ENCODE assay signal across 18 cellular contexts in genomic region chr22:39016592-39016991, GRCh38. TPM values are rescaled to one million over a fixed set of nuclear protein-coding genes. Genes with fewer than 3 reads are reported as not detected.
A peak's percentile ranks its signal among the peaks of the same experiment; 100 is the strongest.
DNase-seq lines count a peak whose midpoint lies in the region; ATAC-seq and TF ChIP-seq lines count a peak whose summit lies in the region.
"Had no signal": no experiment of that assay in that cellular context is flagged by ENCODE, and none has a peak within 500 bp of the region (broad histone marks: within the 10 kb centered on the region; RNA-seq: fewer than 3 reads in every experiment).

No MANE protein-coding gene starts in this region.

- H3K18ac ChIP-seq in H9 (ENCODE audit: insufficient read length, low read depth, low read length), result no peak overlapping the region

- H2BK5ac ChIP-seq in H9 (ENCODE audit: insufficient read length, low read length), result no peak overlapping the region

- peaks cover 5 to 69% (median 20%) of the 10 kb centered on the region in 4 donors for H3K4me1 Mint-ChIP-seq in CD4-positive, CD25-positive, alpha-beta regulatory T cell
- peaks cover 59 to 73% of the 10 kb centered on the region in 2 experiments for H3K4me1 Mint-ChIP-seq in H9
- peaks cover 37% of the 10 kb centered on the region for H3K4me1 Mint-ChIP-seq in activated T-helper 1 cell treated with anti-CD3 and anti-CD28 coated beads, Interleukin-12 subunit alpha, Interleukin-12 subunit beta, Interleukin-2, Interleukin-4 antibody, amounts not matched to agents 30 ng/mL and 10 ng/mL and 1 ng/mL, durations not matched to agents 14 hours and 24 hours and 36 hours (ENCODE audit: low read depth)
- H3K4me1 Mint-ChIP-seq in naive thymus-derived CD8-positive, alpha-beta T cell, result peaks cover 22 to 64% (median 57%) of the 10 kb centered on the region in 4 donors

- H3K27me3 Mint-ChIP-seq in CD4-positive, CD25-positive, alpha-beta regulatory T cell, result no peaks in the 10 kb centered on the region
- no peaks in the 10 kb centered on the region; the same call in 1 of the 2 replicates for H3K27me3 Mint-ChIP-seq in H9 (ENCODE audit: low read depth)
- H3K27me3 Mint-ChIP-seq in activated T-helper 1 cell treated with anti-CD3 and anti-CD28 coated beads, Interleukin-12 subunit alpha, Interleukin-12 subunit beta, Interleukin-2, Interleukin-4 antibody, amounts not matched to agents 30 ng/mL and 10 ng/mL and 1 ng/mL, durations not matched to agents 14 hours and 24 hours and 36 hours (ENCODE audit: insufficient read depth), result peaks cover 2% of the 10 kb centered on the region
- no peaks in the 10 kb centered on the region for H3K27me3 Mint-ChIP-seq in naive thymus-derived CD8-positive, alpha-beta T cell

- no peak overlapping the region for H4K5ac ChIP-seq in H9 (ENCODE audit: insufficient read length, low read depth, low read length)

- H3K27ac ChIP-seq in CD4-positive, CD25-positive, alpha-beta regulatory T cell (ENCODE audit: insufficient read depth, low read length, poor library complexity, severe bottlenecking), result no peak overlapping the region
- H3K27ac ChIP-seq in H9 (ENCODE audit: insufficient read length, low read depth, low read length), result no peak overlapping the region
- H3K27ac ChIP-seq: HL-60, left lung had no signal

- H2BK12ac ChIP-seq in H9 (ENCODE audit: insufficient read length, low read depth, low read length), result peak overlapping the region; percentile 57

- H3K14ac ChIP-seq in H9 (ENCODE audit: insufficient read depth, low read length), result no peak overlapping the region

- H2BK20ac ChIP-seq in H9 (ENCODE audit: low read depth, low read length, poor library complexity, severe bottlenecking), result no peak overlapping the region

- peaks cover 3% of the 10 kb centered on the region; the same call in 1 of the 2 replicates for H3K79me2 ChIP-seq in H9 (ENCODE audit: insufficient read depth, low read length)

- H3K4me3 Mint-ChIP-seq in CD4-positive, CD25-positive, alpha-beta regulatory T cell, result peak overlapping the region; percentile 61 to 97 (median 82)
- H3K4me3 Mint-ChIP-seq in H9, result peak overlapping the region in 1 of 2 experiments; percentile 17; a peak in 1 of 5 replicates
- peak overlapping the region; percentile 51 for H3K4me3 Mint-ChIP-seq in activated T-helper 1 cell treated with anti-CD3 and anti-CD28 coated beads, Interleukin-12 subunit alpha, Interleukin-12 subunit beta, Interleukin-2, Interleukin-4 antibody, amounts not matched to agents 30 ng/mL and 10 ng/mL and 1 ng/mL, durations not matched to agents 14 hours and 24 hours and 36 hours
- peak overlapping the region in 7 of 10 donors; percentile 26 to 74 (median 47) for H3K4me3 Mint-ChIP-seq in naive thymus-derived CD8-positive, alpha-beta T cell

- H4K20me1 ChIP-seq in H9 (ENCODE audit: control insufficient read depth, insufficient read depth, insufficient read length), result no peaks in the 10 kb centered on the region

- H4K91ac ChIP-seq in H9 (ENCODE audit: insufficient read length, low read depth, low read length), result no peak overlapping the region

- TF ChIP-seq CTCF in H9 (conservative IDR thresholded peaks at IDR 0.05), result no peak

- intact Hi-C loops in activated T-helper 1 cell treated with anti-CD3 and anti-CD28 coated beads, Interleukin-12 subunit alpha, Interleukin-12 subunit beta, Interleukin-2, Interleukin-4 antibody, amounts not matched to agents 30 ng/mL and 10 ng/mL and 1 ng/mL, durations not matched to agents 14 hours and 24 hours and 36 hours (cut with micrococcal nuclease), result no loop called here

- H3K4me2 ChIP-seq in H9 (ENCODE audit: insufficient read depth, insufficient read length, low read length), result no peak overlapping the region

- POLR2A ChIA-PET in naive thymus-derived CD8-positive, alpha-beta T cell (lab: Charles Lee), result interaction anchor here (0.7 kb wide), 1 partner anchor 79 kb away, joined by 3 read pairs; no protein-coding TSS in a partner anchor

- H3T11ph ChIP-seq in H9 (ENCODE audit: low read length), result no peak overlapping the region

- no peaks in the 10 kb centered on the region for H3K27me3 ChIP-seq in CD4-positive, CD25-positive, alpha-beta regulatory T cell (ENCODE audit: control insufficient read depth, insufficient read depth, low read length)
- no peaks in the 10 kb centered on the region for H3K27me3 ChIP-seq in H9 (ENCODE audit: insufficient read depth, low read length)
- H3K27me3 ChIP-seq: left lung had no signal

- H3K36me3 ChIP-seq in CD4-positive, CD25-positive, alpha-beta regulatory T cell (ENCODE audit: control insufficient read depth, insufficient read depth, low read length), result no peaks in the 10 kb centered on the region

- H3K23me2 ChIP-seq in H9 (ENCODE audit: insufficient read length, low read depth, low read length, poor library complexity, severe bottlenecking), result peaks cover 13% of the 10 kb centered on the region

- H3K36me3 Mint-ChIP-seq in CD4-positive, CD25-positive, alpha-beta regulatory T cell, result peaks cover 12% of the 10 kb centered on the region
- H3K36me3 Mint-ChIP-seq in H9 (ENCODE audit: insufficient read depth in 1 of 3, low read depth in 3 of 3), result peaks cover 4 to 13% (median 9%) of the 10 kb centered on the region in 3 experiments; a peak in 4 of 7 replicates
- peaks cover 15% of the 10 kb centered on the region for H3K36me3 Mint-ChIP-seq in activated T-helper 1 cell treated with anti-CD3 and anti-CD28 coated beads, Interleukin-12 subunit alpha, Interleukin-12 subunit beta, Interleukin-2, Interleukin-4 antibody, amounts not matched to agents 30 ng/mL and 10 ng/mL and 1 ng/mL, durations not matched to agents 14 hours and 24 hours and 36 hours (ENCODE audit: low read depth)
- peaks cover 0 to 16% (median 0%) of the 10 kb centered on the region in 3 donors for H3K36me3 Mint-ChIP-seq in naive thymus-derived CD8-positive, alpha-beta T cell

- WGBS in H9 (ENCODE audit: extremely low coverage, insufficient read length, low lambda C conversion rate), result no CpG with 5 or more reads among the region's 13 CpGs

- no peak overlapping the region for H2AFZ ChIP-seq in H9 (ENCODE audit: low read length)

- ATAC-seq in CD4-positive, CD25-positive, alpha-beta regulatory T cell (ENCODE audit: low read depth in 2 of 2), result no peak
- no peak for ATAC-seq in naive thymus-derived CD8-positive, alpha-beta T cell
- ATAC-seq: activated CD4-positive, CD25-positive, alpha-beta regulatory T cell treated with anti-CD3 and anti-CD28 coated beads, Interleukin-2, amount 50 U/mL, for 24 hours; esophagus mucosa; HCT116; left lung had no signal

- no peak overlapping the region for H2AK5ac ChIP-seq in H9 (ENCODE audit: insufficient read length, low read length)

- H3K9me3 Mint-ChIP-seq in CD4-positive, CD25-positive, alpha-beta regulatory T cell, result no peaks in the 10 kb centered on the region
- peaks cover 0 to 3% of the 10 kb centered on the region in 2 experiments; a peak in 2 of 5 replicates for H3K9me3 Mint-ChIP-seq in H9
- H3K9me3 Mint-ChIP-seq in activated T-helper 1 cell treated with anti-CD3 and anti-CD28 coated beads, Interleukin-12 subunit alpha, Interleukin-12 subunit beta, Interleukin-2, Interleukin-4 antibody, amounts not matched to agents 30 ng/mL and 10 ng/mL and 1 ng/mL, durations not matched to agents 14 hours and 24 hours and 36 hours, result no peaks in the 10 kb centered on the region
- no peaks in the 10 kb centered on the region for H3K9me3 Mint-ChIP-seq in naive thymus-derived CD8-positive, alpha-beta T cell

- H2BK120ac ChIP-seq in H9 (ENCODE audit: low read depth, low read length, poor library complexity, severe bottlenecking), result no peak overlapping the region

- H3K23ac ChIP-seq in H9 (ENCODE audit: insufficient read length, low read depth, low read length), result no peak overlapping the region

- no peak overlapping the region for H2BK15ac ChIP-seq in H9 (ENCODE audit: low read depth, low read length)

- no peak overlapping the region for H3K4ac ChIP-seq in H9 (ENCODE audit: low read depth, low read length)

- peak overlapping the region; percentile 59 to 91 (median 67) for H3K27ac Mint-ChIP-seq in CD4-positive, CD25-positive, alpha-beta regulatory T cell
- H3K27ac Mint-ChIP-seq in H9, result peak overlapping the region in 2 of 3 experiments; percentile 76 to 77; a peak in 5 of 7 replicates
- H3K27ac Mint-ChIP-seq in activated T-helper 1 cell treated with anti-CD3 and anti-CD28 coated beads, Interleukin-12 subunit alpha, Interleukin-12 subunit beta, Interleukin-2, Interleukin-4 antibody, amounts not matched to agents 30 ng/mL and 10 ng/mL and 1 ng/mL, durations not matched to agents 14 hours and 24 hours and 36 hours, result peak overlapping the region; percentile 77
- H3K27ac Mint-ChIP-seq in naive thymus-derived CD8-positive, alpha-beta T cell, result peak overlapping the region in 6 of 10 donors; percentile 13 to 88 (median 74)

- DNase-seq in CD4-positive, CD25-positive, alpha-beta regulatory T cell, result no peak
- DNase-seq in H9, result no peak
- DNase-seq in activated T-helper 1 cell treated with anti-CD3 and anti-CD28 coated beads, Interleukin-12 subunit alpha, Interleukin-12 subunit beta, Interleukin-2, Interleukin-4 antibody, amounts not matched to agents 30 ng/mL and 10 ng/mL and 1 ng/mL, durations not matched to agents 14 hours and 24 hours and 36 hours (ENCODE audit: low spot score), result no peak
- DNase-seq in naive thymus-derived CD8-positive, alpha-beta T cell, result no peak
- DNase-seq in kidney glomerular epithelial cell (lab: John Stamatoyannopoulos, UW), result no peak
- no peak for DNase-seq in NCI-H1930 (lab: John Stamatoyannopoulos, UW)
- no peak for DNase-seq in NCI-H2029 (lab: John Stamatoyannopoulos, UW)
- DNase-seq: amygdala; NCI-H510A treated with DMSO at 0.1 percent for 48 hours; posterior cingulate gyrus; SHP77; stimulated activated CD4-positive, alpha-beta T cell treated with anti-CD3 and anti-CD28 coated beads, Interleukin-2, amount 100 ng/mL, for 24 hours had no signal

- H3K4me3 ChIP-seq in CD4-positive, CD25-positive, alpha-beta regulatory T cell (ENCODE audit: low read depth, low read length), result no peak overlapping the region
- H3K4me3 ChIP-seq: left lung had no signal

- peaks cover 31% of the 10 kb centered on the region for H3K4me1 ChIP-seq in CD4-positive, CD25-positive, alpha-beta regulatory T cell (ENCODE audit: control insufficient read depth, insufficient read depth, low read length, poor library complexity, severe bottlenecking)
- peaks cover 4% of the 10 kb centered on the region for H3K4me1 ChIP-seq in H9 (ENCODE audit: insufficient read depth, low read length)

- H3K9me3 ChIP-seq in CD4-positive, CD25-positive, alpha-beta regulatory T cell (ENCODE audit: control insufficient read depth in 2 of 2, low read length in 2 of 2), result no peaks in the 10 kb centered on the region
- H3K9me3 ChIP-seq in H9 (ENCODE audit: control insufficient read depth, low read depth, low read length), result no peaks in the 10 kb centered on the region
- H3K9me3 ChIP-seq: left lung had no signal

- H3K56ac ChIP-seq in H9 (ENCODE audit: insufficient read length, low read depth, low read length), result no peak overlapping the region

- no peak overlapping the region for H3K9ac ChIP-seq in H9 (ENCODE audit: extremely low read depth, insufficient read length, low read length)

- H3K79me1 ChIP-seq in H9 (ENCODE audit: insufficient read depth, low read depth, low read length, poor library complexity, severe bottlenecking), result no peaks in the 10 kb centered on the region

- H4K8ac ChIP-seq in H9 (replicated peaks; ENCODE audit: insufficient read length, low read depth, low read length), result no peak overlapping the region

RNA-seq across cellular contexts. Expression of gene APOBEC3C, which starts 2.5 kb away (rescaled TPM):
- 59.0 TPM for total RNA-seq in CD4-positive, CD25-positive, alpha-beta regulatory T cell
- 100 to 1,000 TPM in 2 of 4 donors, 10 to 100 TPM in 2; 87.5 to 146 (median 110) TPM for polyA plus RNA-seq in CD4-positive, CD25-positive, alpha-beta regulatory T cell
- 31.7 and 32.1 TPM in 2 replicates for total RNA-seq in H9 (2021)
- 71.5 and 73.2 TPM in 2 replicates for total RNA-seq in activated T-helper 1 cell treated with anti-CD3 and anti-CD28 coated beads, Interleukin-12 subunit alpha, Interleukin-12 subunit beta, Interleukin-2, Interleukin-4 antibody, amounts not matched to agents 30 ng/mL and 10 ng/mL and 1 ng/mL, durations not matched to agents 14 hours and 24 hours and 36 hours
- total RNA-seq in naive thymus-derived CD8-positive, alpha-beta T cell, result 10 to 100 TPM; 24.3 to 26.9 TPM
- 100 to 1,000 TPM in 1 of 3 donors, 10 to 100 TPM in 2; 64.7 to 119 (median 66.5) TPM for polyA plus RNA-seq in naive thymus-derived CD8-positive, alpha-beta T cell

RNA-seq across cellular contexts. Expression of gene APOBEC3D, which starts 4.3 kb away (rescaled TPM):
- total RNA-seq in CD4-positive, CD25-positive, alpha-beta regulatory T cell, result 24.4 TPM
- 10 to 100 TPM; 14.4 to 24.7 (median 16.1) TPM for polyA plus RNA-seq in CD4-positive, CD25-positive, alpha-beta regulatory T cell
- 8.6 and 9.4 TPM in 2 replicates for total RNA-seq in H9 (2021)
- 23.6 and 26.9 TPM in 2 replicates for total RNA-seq in activated T-helper 1 cell treated with anti-CD3 and anti-CD28 coated beads, Interleukin-12 subunit alpha, Interleukin-12 subunit beta, Interleukin-2, Interleukin-4 antibody, amounts not matched to agents 30 ng/mL and 10 ng/mL and 1 ng/mL, durations not matched to agents 14 hours and 24 hours and 36 hours
- total RNA-seq in naive thymus-derived CD8-positive, alpha-beta T cell, result 10 to 100 TPM in 1 of 2 experiments, 1 to 10 TPM in 1; 9.6 to 11.0 TPM
- 1 to 10 TPM; 5.2 to 7.1 (median 6.0) TPM for polyA plus RNA-seq in naive thymus-derived CD8-positive, alpha-beta T cell

RNA-seq across cellular contexts. Expression of gene APOBEC3F, which starts 24.1 kb away (rescaled TPM):
- total RNA-seq in CD4-positive, CD25-positive, alpha-beta regulatory T cell, result 17.6 TPM
- polyA plus RNA-seq in CD4-positive, CD25-positive, alpha-beta regulatory T cell, result 10 to 100 TPM in 2 of 4 donors, 1 to 10 TPM in 2; 7.8 to 18.4 (median 10.4) TPM
- total RNA-seq in H9 (2021), result 8.9 and 11.6 TPM in 2 replicates
- total RNA-seq in activated T-helper 1 cell treated with anti-CD3 and anti-CD28 coated beads, Interleukin-12 subunit alpha, Interleukin-12 subunit beta, Interleukin-2, Interleukin-4 antibody, amounts not matched to agents 30 ng/mL and 10 ng/mL and 1 ng/mL, durations not matched to agents 14 hours and 24 hours and 36 hours, result 19.0 and 21.6 TPM in 2 replicates
- total RNA-seq in naive thymus-derived CD8-positive, alpha-beta T cell, result 10 to 100 TPM; 22.2 to 24.3 TPM
- polyA plus RNA-seq in naive thymus-derived CD8-positive, alpha-beta T cell, result 10 to 100 TPM in 1 of 3 donors, 1 to 10 TPM in 2; 7.0 to 10.1 (median 8.4) TPM

RNA-seq across cellular contexts. Expression of gene APOBEC3B, which starts 34.4 kb away (rescaled TPM):
- total RNA-seq in CD4-positive, CD25-positive, alpha-beta regulatory T cell, result 2.1 TPM
- 1 to 10 TPM in 2 of 4 donors, under 1 TPM in 2; 0.17 to 1.4 (median 1.1) TPM for polyA plus RNA-seq in CD4-positive, CD25-positive, alpha-beta regulatory T cell
- total RNA-seq in H9 (2021), result 28.1 and 29.0 TPM in 2 replicates
- total RNA-seq in activated T-helper 1 cell treated with anti-CD3 and anti-CD28 coated beads, Interleukin-12 subunit alpha, Interleukin-12 subunit beta, Interleukin-2, Interleukin-4 antibody, amounts not matched to agents 30 ng/mL and 10 ng/mL and 1 ng/mL, durations not matched to agents 14 hours and 24 hours and 36 hours, result 17.9 and 19.5 TPM in 2 replicates
- under 1 TPM in 1 of 2 experiments, not detected in 1; 0.47 TPM for total RNA-seq in naive thymus-derived CD8-positive, alpha-beta T cell
- under 1 TPM in 1 of 3 donors, not detected in 2; 0.14 TPM for polyA plus RNA-seq in naive thymus-derived CD8-positive, alpha-beta T cell

RNA-seq across cellular contexts. Expression of gene APOBEC3A, which starts 59.2 kb away (rescaled TPM):
- total RNA-seq in CD4-positive, CD25-positive, alpha-beta regulatory T cell, result not detected
- polyA plus RNA-seq in CD4-positive, CD25-positive, alpha-beta regulatory T cell, result under 1 TPM in 1 of 4 donors, not detected in 3; 0.29 TPM
- not detected in 2 replicates for total RNA-seq in H9 (2021)
- not detected in 2 replicates for total RNA-seq in activated T-helper 1 cell treated with anti-CD3 and anti-CD28 coated beads, Interleukin-12 subunit alpha, Interleukin-12 subunit beta, Interleukin-2, Interleukin-4 antibody, amounts not matched to agents 30 ng/mL and 10 ng/mL and 1 ng/mL, durations not matched to agents 14 hours and 24 hours and 36 hours
- total RNA-seq in naive thymus-derived CD8-positive, alpha-beta T cell, result not detected
- not detected for polyA plus RNA-seq in naive thymus-derived CD8-positive, alpha-beta T cell
- total RNA-seq: T-helper 2 cell treated with Interferon-gamma antibody and Interleukin-4, amounts not matched to agents 100 ng/mL and 5 ng/mL, for 36 hours had no signal
